18 cellular contexts compared by ENCODE assay signal in genomic region chr1:99964806-99965205, GRCh38. TPM values are rescaled to one million over a fixed set of nuclear protein-coding genes. Genes with fewer than 3 reads are reported as not detected.
A peak's percentile ranks its signal among the peaks of the same experiment; 100 is the strongest.
DNase-seq lines count a peak whose midpoint lies in the region; ATAC-seq and TF ChIP-seq lines count a peak whose summit lies in the region.
"Had no signal": no experiment of that assay in that cellular context is flagged by ENCODE, and none has a peak within 500 bp of the region (broad histone marks: within the 10 kb centered on the region; RNA-seq: fewer than 3 reads in every experiment).

No MANE protein-coding gene starts in this region.

- no peak for TF ChIP-seq CTCF in lower lobe of right lung (IDR thresholded peaks at IDR 0.05)

- no peaks in the 10 kb centered on the region for H3K36me3 ChIP-seq in lower lobe of right lung
- H3K36me3 ChIP-seq: BLaER1 treated with 17β-estradiol and CSF1 and Interleukin-3, amounts not matched to agents 10 nM and 100 nM had no signal

- H3K4me1 ChIP-seq in lower lobe of right lung = peaks cover 10% of the 10 kb centered on the region

- H3K27me3 Mint-ChIP-seq in activated CD4-positive, alpha-beta T cell treated with anti-CD3 and anti-CD28 coated beads, Interleukin-2, amount 10 ng/mL, durations not matched to agents 24 days and 14 days = no peaks in the 10 kb centered on the region

- no peak overlapping the region for H3K27ac ChIP-seq in lower lobe of right lung
- H3K27ac ChIP-seq: BLaER1 treated with 17β-estradiol and CSF1 and Interleukin-3, amounts not matched to agents 10 nM and 100 nM had no signal

- no peak overlapping the region for H3K27ac Mint-ChIP-seq in activated CD4-positive, alpha-beta T cell treated with anti-CD3 and anti-CD28 coated beads, Interleukin-2, amount 10 ng/mL, durations not matched to agents 24 days and 14 days
- H3K27ac Mint-ChIP-seq: HFFc6; T-helper 1 cell treated with Interleukin-12 subunit alpha and Interleukin-12 subunit beta and Interleukin-4 antibody, amounts not matched to agents 30 μg/mL and 1 μg/mL, for 36 hours had no signal

- peaks cover 6% of the 10 kb centered on the region for H3K9me3 Mint-ChIP-seq in activated CD4-positive, alpha-beta T cell treated with anti-CD3 and anti-CD28 coated beads, Interleukin-2, amount 10 ng/mL, durations not matched to agents 24 days and 14 days
- H3K9me3 Mint-ChIP-seq: HFFc6; T-helper 1 cell treated with Interleukin-12 subunit alpha and Interleukin-12 subunit beta and Interleukin-4 antibody, amounts not matched to agents 30 μg/mL and 1 μg/mL, for 36 hours had no signal

- peak; percentile 50 for DNase-seq in activated CD4-positive, alpha-beta T cell treated with anti-CD3 and anti-CD28 coated beads, Interleukin-2, amount 10 ng/mL, durations not matched to agents 24 days and 14 days
- no peak for DNase-seq in activated CD4-positive, alpha-beta T cell treated with anti-CD3 and anti-CD28 coated beads, Interleukin-2, amount 50 U/mL, for 4 hours
- DNase-seq in SK-N-DZ (ENCODE audit: low spot score) (peak; percentile 83), lower lobe of right lung (no peak), GDM1 (lab: John Stamatoyannopoulos, UW) (no peak), NCI-H2029 treated with DMSO at 0.1 percent for 48 hours (lab: John Stamatoyannopoulos, UW) (no peak), nucleus accumbens (lab: John Stamatoyannopoulos, UW) (no peak), H4 (ENCODE audit: low spot score) (no peak)
- DNase-seq: DMS 273 treated with DMSO at 0.1 percent for 48 hours; HFFc6; NCI-H1417; NCI-H2029; NCI-H226; NCI-H526; NK-92 treated with Interleukin-12 subunit alpha and Interleukin-12 subunit beta, amount 100 ng/mL, for 24 hours; Right ventricle myocardium superior had no signal

- H3K4me3 ChIP-seq in lower lobe of right lung = no peak overlapping the region
- H3K4me3 ChIP-seq: BLaER1 treated with 17β-estradiol and CSF1 and Interleukin-3, amounts not matched to agents 10 nM and 100 nM had no signal

- peaks cover 1% of the 10 kb centered on the region for H3K36me3 Mint-ChIP-seq in activated CD4-positive, alpha-beta T cell treated with anti-CD3 and anti-CD28 coated beads, Interleukin-2, amount 10 ng/mL, durations not matched to agents 24 days and 14 days (ENCODE audit: low read depth)

- H3K9me3 ChIP-seq in lower lobe of right lung = no peaks in the 10 kb centered on the region

- no peaks in the 10 kb centered on the region for H3K27me3 ChIP-seq in lower lobe of right lung (ENCODE audit: low read depth)
- H3K27me3 ChIP-seq: BLaER1 treated with 17β-estradiol and CSF1 and Interleukin-3, amounts not matched to agents 10 nM and 100 nM had no signal

- H3K4me3 Mint-ChIP-seq in activated CD4-positive, alpha-beta T cell treated with anti-CD3 and anti-CD28 coated beads, Interleukin-2, amount 10 ng/mL, durations not matched to agents 24 days and 14 days = no peak overlapping the region
- H3K4me3 Mint-ChIP-seq: HFFc6; T-helper 1 cell treated with Interleukin-12 subunit alpha and Interleukin-12 subunit beta and Interleukin-4 antibody, amounts not matched to agents 30 μg/mL and 1 μg/mL, for 36 hours had no signal

- peaks cover 9% of the 10 kb centered on the region for H3K4me1 Mint-ChIP-seq in activated CD4-positive, alpha-beta T cell treated with anti-CD3 and anti-CD28 coated beads, Interleukin-2, amount 10 ng/mL, durations not matched to agents 24 days and 14 days

- ATAC-seq in lower lobe of right lung = peak; percentile 53 to 67

- intact Hi-C loops in activated CD4-positive, alpha-beta T cell treated with anti-CD3 and anti-CD28 coated beads, Interleukin-2, amount 10 ng/mL, durations not matched to agents 24 days and 14 days (cut with micrococcal nuclease) = loop anchor here (5.0 kb wide), 1 partner anchor 158 kb away; no protein-coding TSS in a partner anchor
- intact Hi-C loops in lower lobe of right lung (cut with DNase I) = no loop called here

RNA-seq across cellular contexts. Expression of gene SLC35A3, which starts 5.0 kb away (rescaled TPM):
- 15.7 and 17.4 TPM in 2 replicates for total RNA-seq in activated CD4-positive, alpha-beta T cell treated with anti-CD3 and anti-CD28 coated beads, Interleukin-2, amount 10 ng/mL, durations not matched to agents 24 days and 14 days
- 16.3 and 17.7 TPM in 2 replicates for polyA plus RNA-seq in SK-N-DZ (2014; cell fraction: cytosol; rRNA removed)
- 19.7 and 21.0 TPM in 2 replicates for polyA plus RNA-seq in SK-N-DZ (2014; cell fraction: nucleus; rRNA removed)
- total RNA-seq in lower lobe of right lung = 30.6 TPM
- total RNA-seq in H4 (2014; rRNA removed; shearing (Covaris generic)) = 15.1 and 28.5 TPM in 2 replicates

Comparison
In these comparisons a context has a peak if more than half of its experiments do, and no peak if none do; other contexts are left out.
1. DNase-seq: peak in activated CD4-positive, alpha-beta T cell treated with anti-CD3 and anti-CD28 coated beads, Interleukin-2, amount 10 ng/mL, durations not matched to agents 24 days and 14 days (single experiment) and SK-N-DZ (single experiment); none in activated CD4-positive, alpha-beta T cell treated with anti-CD3 and anti-CD28 coated beads, Interleukin-2, amount 50 U/mL, for 4 hours (0 of 2), lower lobe of right lung (single experiment), GDM1 (single experiment), NCI-H2029 treated with DMSO at 0.1 percent for 48 hours (single experiment), nucleus accumbens (0 of 56) and H4 (single experiment).